23 cellular contexts compared by ENCODE assay signal in genomic region chr12:118448341-118448740, GRCh38.
"Had no signal": no experiment of that assay in that cellular context is flagged by ENCODE, and none has a peak within 500 bp of the region (broad histone marks: within the 10 kb centered on the region; RNA-seq: fewer than 3 reads in every experiment).

No MANE protein-coding gene starts in this region.

- FAIRE-seq: bronchial epithelial cell, K562 had no signal

- H3K27ac ChIP-seq: ascending aorta, body of pancreas, RWPE1 had no signal

- H3K9me3 ChIP-seq: ascending aorta, body of pancreas had no signal

- H3K4me3 ChIP-seq: ascending aorta, body of pancreas, K562 had no signal

- H3K27me3 ChIP-seq: ascending aorta, body of pancreas had no signal

- H3K4me1 ChIP-seq: ascending aorta, body of pancreas had no signal

- H3K36me3 ChIP-seq: ascending aorta had no signal

- DNase-seq: activated CD4-positive, alpha-beta T cell treated with anti-CD3 and anti-CD28 coated beads for 4 hours; activated CD8-positive, alpha-beta memory T cell treated with anti-CD3 and anti-CD28 coated beads, Interleukin-2, amount 50 U/mL, for 4 hours; activated CD8-positive, alpha-beta T cell treated with anti-CD3 and anti-CD28 coated beads for 36 hours; activated naive CD4-positive, alpha-beta T cell treated with anti-CD3 and anti-CD28 coated beads, Interleukin-2, amount 50 U/mL, for 16 hours; activated naive CD8-positive, alpha-beta T cell treated with anti-CD3 and anti-CD28 coated beads, Interleukin-2, amount 10 ng/mL, durations not matched to agents 7 days and 5 days; activated T-cell treated with anti-CD3 and anti-CD28 coated beads, Interleukin-2, amount 50 U/mL, for 72 hours; Kasumi-1; NCI-H1048; NCI-H1436 treated with DMSO at 0.1 percent for 48 hours; NCI-H187; NCI-H2081; NCI-H2171; NCI-H2227 treated with DMSO at 0.1 percent for 48 hours; NCI-H446 treated with DMSO at 0.1 percent for 48 hours; NCI-H524 treated with DMSO at 0.1 percent for 48 hours; NCI-H748 treated with DMSO at 0.1 percent for 48 hours; SHP77 treated with DMSO at 0.1 percent for 48 hours had no signal

- ATAC-seq: activated CD4-positive, CD25-positive, alpha-beta regulatory T cell treated with anti-CD3 and anti-CD28 coated beads, Interleukin-2, amount 50 U/mL, for 24 hours; activated CD8-positive, alpha-beta T cell treated with anti-CD3 and anti-CD28 coated beads for 36 hours; activated T-cell treated with anti-CD3 and anti-CD28 coated beads, Interleukin-2, amount 50 U/mL, for 72 hours; body of pancreas; K562 had no signal
